15 cellular contexts compared by ENCODE assay signal in the genomic region with DNA sequence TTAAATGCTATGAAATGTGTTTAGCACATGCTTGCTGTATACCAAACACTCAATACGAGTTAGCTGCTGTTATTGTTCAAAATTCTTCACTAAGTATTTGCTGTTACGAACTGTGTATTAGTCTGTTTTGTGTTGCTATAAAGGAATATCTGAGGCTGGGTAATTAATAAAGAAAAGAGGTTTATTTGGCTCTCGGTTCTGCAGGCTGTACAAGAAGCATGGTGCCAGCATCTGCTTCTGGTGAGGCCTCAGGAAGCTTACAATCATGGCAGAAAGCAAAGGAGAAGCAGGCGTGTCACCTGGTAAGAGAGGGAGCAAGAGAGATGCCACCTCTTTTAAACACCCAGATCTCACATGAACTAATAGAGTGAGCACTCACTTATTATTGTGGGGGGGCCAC. TPM values are rescaled to one million over a fixed set of nuclear protein-coding genes. Genes with fewer than 3 reads are reported as not detected.
A peak's percentile ranks its signal among the peaks of the same experiment; 100 is the strongest.
DNase-seq lines count a peak whose midpoint lies in the region; ATAC-seq and TF ChIP-seq lines count a peak whose summit lies in the region.
"Had no signal": no experiment of that assay in that cellular context is flagged by ENCODE, and none has a peak within 500 bp of the region (broad histone marks: within the 10 kb centered on the region; RNA-seq: fewer than 3 reads in every experiment).

No MANE protein-coding gene starts in this region.

- peaks cover 35% of the 10 kb centered on the region for H3K4me1 Mint-ChIP-seq in activated naive CD4-positive, alpha-beta T cell treated with anti-CD3 and anti-CD28 coated beads for 36 hours (ENCODE audit: low read depth)
- H3K4me1 Mint-ChIP-seq in immature natural killer cell = peaks cover 19 to 32% of the 10 kb centered on the region in 2 donors
- H3K4me1 Mint-ChIP-seq in stimulated activated effector memory CD8-positive, alpha-beta T cell treated with anti-CD3 and anti-CD28 coated beads, Interleukin-12 subunit alpha, Interleukin-12 subunit beta, amount 100 ng/mL, for 72 hours = peaks cover 37% of the 10 kb centered on the region

- peak overlapping the region; percentile 85; the same call in 1 of the 2 replicates for H3K4me2 ChIP-seq in PC-9

- CTCF ChIA-PET in activated naive CD4-positive, alpha-beta T cell treated with anti-CD3 and anti-CD28 coated beads for 36 hours (lab: Charles Lee) = no interaction called here
- CTCF ChIA-PET in PC-9 (lab: Charles Lee) = no interaction called here

- H3K9me3 Mint-ChIP-seq in activated naive CD4-positive, alpha-beta T cell treated with anti-CD3 and anti-CD28 coated beads for 36 hours = peaks cover 2% of the 10 kb centered on the region
- H3K9me3 Mint-ChIP-seq in immature natural killer cell = no peaks in the 10 kb centered on the region
- H3K9me3 Mint-ChIP-seq in stimulated activated effector memory CD8-positive, alpha-beta T cell treated with anti-CD3 and anti-CD28 coated beads, Interleukin-12 subunit alpha, Interleukin-12 subunit beta, amount 100 ng/mL, for 72 hours = no peaks in the 10 kb centered on the region
- H3K9me3 Mint-ChIP-seq: activated B cell treated with CpG ODN at 0.5 μM for 24 hours had no signal

- no peaks in the 10 kb centered on the region for H3K27me3 Mint-ChIP-seq in activated naive CD4-positive, alpha-beta T cell treated with anti-CD3 and anti-CD28 coated beads for 36 hours (ENCODE audit: low read depth)
- H3K27me3 Mint-ChIP-seq in immature natural killer cell (ENCODE audit: low read depth in 3 of 3) = peaks cover 0 to 2% (median 0%) of the 10 kb centered on the region in 3 donors
- H3K27me3 Mint-ChIP-seq: activated B cell treated with CpG ODN at 0.5 μM for 24 hours had no signal

- TF ChIP-seq CTCF in PC-9 (conservative IDR thresholded peaks at IDR 0.05) = no peak

- DNase-seq in activated naive CD4-positive, alpha-beta T cell treated with anti-CD3 and anti-CD28 coated beads for 36 hours = no peak
- no peak for DNase-seq in activated naive CD4-positive, alpha-beta T cell treated with anti-CD3 and anti-CD28 coated beads, Interleukin-2, amount 50 U/mL, for 16 hours
- DNase-seq in PC-9 = peak in 1 of 2 experiments; percentile 17
- DNase-seq in immature natural killer cell = no peak
- DNase-seq in stimulated activated effector memory CD8-positive, alpha-beta T cell treated with anti-CD3 and anti-CD28 coated beads, Interleukin-12 subunit alpha, Interleukin-12 subunit beta, amount 100 ng/mL, for 72 hours (ENCODE audit: low spot score in 2 of 2) = no peak
- no peak for DNase-seq in HK-2 (ENCODE audit: unreplicated experiment)
- DNase-seq in NCI-H748 (lab: John Stamatoyannopoulos, UW; ENCODE audit: unreplicated experiment) = no peak
- DNase-seq in GOT3 (lab: John Stamatoyannopoulos, UW) = no peak
- DNase-seq: activated B cell treated with CpG ODN at 0.5 μM for 24 hours, IMR-90, MG63, NCI-H1417 treated with DMSO at 0.1 percent for 48 hours, NCI-H510A treated with DMSO at 0.1 percent for 48 hours had no signal

- no peak overlapping the region for H3K27ac Mint-ChIP-seq in activated naive CD4-positive, alpha-beta T cell treated with anti-CD3 and anti-CD28 coated beads for 36 hours
- peak overlapping the region in 3 of 6 donors; percentile 24 to 86 (median 41) for H3K27ac Mint-ChIP-seq in immature natural killer cell
- peak overlapping the region; percentile 86 for H3K27ac Mint-ChIP-seq in stimulated activated effector memory CD8-positive, alpha-beta T cell treated with anti-CD3 and anti-CD28 coated beads, Interleukin-12 subunit alpha, Interleukin-12 subunit beta, amount 100 ng/mL, for 72 hours
- H3K27ac Mint-ChIP-seq: activated B cell treated with CpG ODN at 0.5 μM for 24 hours had no signal

- no peak overlapping the region for H3K27ac ChIP-seq in PC-9
- H3K27ac ChIP-seq: epithelial cell of prostate had no signal

- POLR2A ChIA-PET in PC-9 (lab: Charles Lee; ENCODE audit: unreplicated experiment) = no interaction called here

- no peaks in the 10 kb centered on the region for H3K36me3 ChIP-seq in PC-9 (ENCODE audit: low read depth)
- H3K36me3 ChIP-seq: MG63, prostate gland had no signal

- no peak overlapping the region for H2AFZ ChIP-seq in PC-9

- H3K9me3 ChIP-seq in PC-9 (ENCODE audit: insufficient read depth, low read depth) = no peaks in the 10 kb centered on the region
- H3K9me3 ChIP-seq: MG63, prostate gland had no signal

- intact Hi-C loops in activated naive CD4-positive, alpha-beta T cell treated with anti-CD3 and anti-CD28 coated beads for 36 hours (cut with micrococcal nuclease) = loop anchor here (2.0 to 5.0 kb wide), 4 partner anchors 154 to 995 kb away; a partner anchor contains a TSS
- intact Hi-C loops in PC-9 (cut with micrococcal nuclease; ENCODE audit: unreplicated experiment) = loop anchor here (2.0 kb wide), 1 partner anchor 23 kb away; no protein-coding TSS in a partner anchor

- H3F3A ChIP-seq in PC-9 (ENCODE audit: insufficient read depth, low read depth) = peaks cover 19% of the 10 kb centered on the region; the same call in 1 of the 2 replicates

- no peaks in the 10 kb centered on the region for H3K9me2 ChIP-seq in PC-9 (ENCODE audit: insufficient read depth)

- no peak overlapping the region for H3K4me3 ChIP-seq in PC-9
- H3K4me3 ChIP-seq: MG63, prostate gland had no signal

- peaks cover 21% of the 10 kb centered on the region for H3K4me1 ChIP-seq in PC-9 (replicated peaks; ENCODE audit: insufficient read depth)
- H3K4me1 ChIP-seq: prostate gland had no signal

- no peaks in the 10 kb centered on the region for H4K20me1 ChIP-seq in PC-9 (ENCODE audit: insufficient read depth)

- H3K36me3 Mint-ChIP-seq in activated naive CD4-positive, alpha-beta T cell treated with anti-CD3 and anti-CD28 coated beads for 36 hours (ENCODE audit: low read depth) = peaks cover 25% of the 10 kb centered on the region
- peaks cover 0 to 5% (median 0%) of the 10 kb centered on the region in 3 donors for H3K36me3 Mint-ChIP-seq in immature natural killer cell
- no peaks in the 10 kb centered on the region for H3K36me3 Mint-ChIP-seq in stimulated activated effector memory CD8-positive, alpha-beta T cell treated with anti-CD3 and anti-CD28 coated beads, Interleukin-12 subunit alpha, Interleukin-12 subunit beta, amount 100 ng/mL, for 72 hours

- no peak for ATAC-seq in stimulated activated effector memory CD8-positive, alpha-beta T cell treated with anti-CD3 and anti-CD28 coated beads, Interleukin-12 subunit alpha, Interleukin-12 subunit beta, amount 100 ng/mL, for 72 hours

- H3K4me3 Mint-ChIP-seq in activated naive CD4-positive, alpha-beta T cell treated with anti-CD3 and anti-CD28 coated beads for 36 hours = peak overlapping the region; percentile 2
- H3K4me3 Mint-ChIP-seq in immature natural killer cell = peak overlapping the region; percentile 27 to 71 (median 66)
- H3K4me3 Mint-ChIP-seq in stimulated activated effector memory CD8-positive, alpha-beta T cell treated with anti-CD3 and anti-CD28 coated beads, Interleukin-12 subunit alpha, Interleukin-12 subunit beta, amount 100 ng/mL, for 72 hours = peak overlapping the region; percentile 84
- H3K4me3 Mint-ChIP-seq: activated B cell treated with CpG ODN at 0.5 μM for 24 hours had no signal

- BruUV-seq in PC-9 (replicated peaks; lab: Mats Ljungman, UMichigan) = no TSS peak

- H3K27me3 ChIP-seq in PC-9 (ENCODE audit: insufficient read depth, low read depth) = no peaks in the 10 kb centered on the region
- H3K27me3 ChIP-seq: MG63 had no signal

- H3K79me2 ChIP-seq in PC-9 (ENCODE audit: low read depth) = peaks cover 22% of the 10 kb centered on the region; the same call in 1 of the 2 replicates

RNA-seq across cellular contexts. Expression of a gene that starts 1.6 kb away (rescaled TPM):
- total RNA-seq in activated naive CD4-positive, alpha-beta T cell treated with anti-CD3 and anti-CD28 coated beads for 36 hours = 10 to 100 TPM; 11.4 to 12.8 TPM
- 11.2 and 17.1 TPM in 2 replicates for total RNA-seq in PC-9 (2021)
- 10 to 100 TPM in 2 of 3 donors, 1 to 10 TPM in 1; 6.2 to 11.5 (median 10.6) TPM for polyA plus RNA-seq in immature natural killer cell

RNA-seq across cellular contexts. Expression of a gene that starts 21.4 kb away (rescaled TPM):
- 10 to 100 TPM; 21.5 to 23.9 TPM for total RNA-seq in activated naive CD4-positive, alpha-beta T cell treated with anti-CD3 and anti-CD28 coated beads for 36 hours
- 45.7 and 49.5 TPM in 2 replicates for total RNA-seq in PC-9 (2021)
- polyA plus RNA-seq in immature natural killer cell = 10 to 100 TPM in 2 of 3 donors, 1 to 10 TPM in 1; 9.4 to 18.9 (median 10.9) TPM

RNA-seq across cellular contexts. Expression of a gene that starts 58.5 kb away (rescaled TPM):
- 100 to 1,000 TPM; 153 TPM for total RNA-seq in activated naive CD4-positive, alpha-beta T cell treated with anti-CD3 and anti-CD28 coated beads for 36 hours
- 239 and 301 TPM in 2 replicates for total RNA-seq in PC-9 (2021)
- 100 to 1,000 TPM; 101 to 123 (median 114) TPM for polyA plus RNA-seq in immature natural killer cell

Comparison
In these comparisons a context has a peak if more than half of its experiments do, and no peak if none do; other contexts are left out.
1. H3K4me3 Mint-ChIP-seq: peak in every context shown above with its lines; median percentile 84 in stimulated activated effector memory CD8-positive, alpha-beta T cell treated with anti-CD3 and anti-CD28 coated beads, Interleukin-12 subunit alpha, Interleukin-12 subunit beta, amount 100 ng/mL, for 72 hours; 66 in immature natural killer cell; 2 in activated naive CD4-positive, alpha-beta T cell treated with anti-CD3 and anti-CD28 coated beads for 36 hours.